ENCODE assay signal across 24 cellular contexts in the genomic region with DNA sequence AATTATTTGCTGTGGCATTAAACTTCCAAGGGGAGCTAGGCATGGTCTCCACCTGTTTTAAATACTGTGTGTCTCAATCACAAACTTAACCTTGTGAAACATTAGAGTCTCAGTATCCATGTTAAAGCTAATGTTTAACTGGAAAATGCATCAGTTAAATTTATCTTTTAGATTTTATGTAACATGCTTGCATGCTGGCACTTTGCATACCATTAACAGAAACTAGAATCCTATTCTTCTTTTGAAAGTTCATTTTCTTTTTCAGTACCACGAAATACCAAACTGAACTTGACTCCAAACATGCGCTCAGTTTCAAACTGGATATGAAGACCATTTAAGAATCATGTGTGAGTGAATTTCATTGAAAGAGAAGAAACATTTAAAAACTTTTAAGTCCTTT.
"Had no signal": no experiment of that assay in that cellular context is flagged by ENCODE, and none has a peak within 500 bp of the region (broad histone marks: within the 10 kb centered on the region; RNA-seq: fewer than 3 reads in every experiment).

No MANE protein-coding gene starts in this region.

- ATAC-seq: esophagus mucosa; gastrocnemius medialis; left lung; mucosa of descending colon; natural killer cell treated with Interleukin-12 subunit alpha and Interleukin-12 subunit beta and Interleukin-15 and Interleukin-18, amount 100 ng/mL, for 72 hours; stimulated activated naive B cell treated with anti-CD40 and anti-IgM and Interleukin-4, amounts not matched to agents 10 μg/mL and 1 μg/mL and 100 μg/mL, for 72 hours; upper lobe of right lung had no signal

- H3K4me3 Mint-ChIP-seq: mesothelial cell of epicardium; naive B cell; natural killer cell treated with Interleukin-12 subunit alpha and Interleukin-12 subunit beta and Interleukin-15 and Interleukin-18, amount 100 ng/mL, for 72 hours; neural progenitor cell; stimulated activated naive B cell treated with anti-CD40 and anti-IgM and Interleukin-4, amounts not matched to agents 10 μg/mL and 1 μg/mL and 100 μg/mL, for 72 hours; stimulated activated naive CD8-positive, alpha-beta T cell treated with anti-CD3 and anti-CD28 coated beads, Interleukin-15, Interleukin-2, amounts not matched to agents 100 ng/mL and 50 ng/mL, for 24 hours had no signal

- DNase-seq: dorsolateral prefrontal cortex; effector CD4-positive, alpha-beta T cell; foreskin fibroblast; gastrocnemius medialis; head of caudate nucleus; kidney; left lung; mesenchymal stem cell; mucosa of descending colon; naive B cell; right lobe of liver; small intestine; stimulated activated CD4-positive, alpha-beta T cell treated with anti-CD3 and anti-CD28 coated beads, Interleukin-15, amount 100 ng/mL, for 24 hours; stimulated activated CD4-positive, alpha-beta T cell treated with anti-CD3 and anti-CD28 coated beads, Interleukin-2, amount 100 ng/mL, for 48 hours; stimulated activated naive B cell treated with anti-CD40 and anti-IgM and Interleukin-4, amounts not matched to agents 10 μg/mL and 1 μg/mL and 100 μg/mL, for 72 hours; transverse colon; upper lobe of right lung; uterus had no signal

- H3K27ac Mint-ChIP-seq: mesothelial cell of epicardium; naive B cell; natural killer cell treated with Interleukin-12 subunit alpha and Interleukin-12 subunit beta and Interleukin-15 and Interleukin-18, amount 100 ng/mL, for 72 hours; neural progenitor cell; progenitor cell of endocrine pancreas; stimulated activated naive B cell treated with anti-CD40 and anti-IgM and Interleukin-4, amounts not matched to agents 10 μg/mL and 1 μg/mL and 100 μg/mL, for 72 hours; stimulated activated naive CD8-positive, alpha-beta T cell treated with anti-CD3 and anti-CD28 coated beads, Interleukin-15, Interleukin-2, amounts not matched to agents 100 ng/mL and 50 ng/mL, for 24 hours had no signal

- H3K4me1 Mint-ChIP-seq: mesothelial cell of epicardium; naive B cell; stimulated activated naive B cell treated with anti-CD40 and anti-IgM and Interleukin-4, amounts not matched to agents 10 μg/mL and 1 μg/mL and 100 μg/mL, for 72 hours had no signal

- H3K36me3 Mint-ChIP-seq: mesothelial cell of epicardium; naive B cell; natural killer cell treated with Interleukin-12 subunit alpha and Interleukin-12 subunit beta and Interleukin-15 and Interleukin-18, amount 100 ng/mL, for 72 hours; neural progenitor cell; stimulated activated naive B cell treated with anti-CD40 and anti-IgM and Interleukin-4, amounts not matched to agents 10 μg/mL and 1 μg/mL and 100 μg/mL, for 72 hours had no signal

- H3K27me3 Mint-ChIP-seq: naive B cell; natural killer cell treated with Interleukin-12 subunit alpha and Interleukin-12 subunit beta and Interleukin-15 and Interleukin-18, amount 100 ng/mL, for 72 hours; progenitor cell of endocrine pancreas; stimulated activated naive B cell treated with anti-CD40 and anti-IgM and Interleukin-4, amounts not matched to agents 10 μg/mL and 1 μg/mL and 100 μg/mL, for 72 hours; stimulated activated naive CD8-positive, alpha-beta T cell treated with anti-CD3 and anti-CD28 coated beads, Interleukin-15, Interleukin-2, amounts not matched to agents 100 ng/mL and 50 ng/mL, for 24 hours had no signal
